10 cellular contexts compared by ENCODE assay signal in the genomic region with DNA sequence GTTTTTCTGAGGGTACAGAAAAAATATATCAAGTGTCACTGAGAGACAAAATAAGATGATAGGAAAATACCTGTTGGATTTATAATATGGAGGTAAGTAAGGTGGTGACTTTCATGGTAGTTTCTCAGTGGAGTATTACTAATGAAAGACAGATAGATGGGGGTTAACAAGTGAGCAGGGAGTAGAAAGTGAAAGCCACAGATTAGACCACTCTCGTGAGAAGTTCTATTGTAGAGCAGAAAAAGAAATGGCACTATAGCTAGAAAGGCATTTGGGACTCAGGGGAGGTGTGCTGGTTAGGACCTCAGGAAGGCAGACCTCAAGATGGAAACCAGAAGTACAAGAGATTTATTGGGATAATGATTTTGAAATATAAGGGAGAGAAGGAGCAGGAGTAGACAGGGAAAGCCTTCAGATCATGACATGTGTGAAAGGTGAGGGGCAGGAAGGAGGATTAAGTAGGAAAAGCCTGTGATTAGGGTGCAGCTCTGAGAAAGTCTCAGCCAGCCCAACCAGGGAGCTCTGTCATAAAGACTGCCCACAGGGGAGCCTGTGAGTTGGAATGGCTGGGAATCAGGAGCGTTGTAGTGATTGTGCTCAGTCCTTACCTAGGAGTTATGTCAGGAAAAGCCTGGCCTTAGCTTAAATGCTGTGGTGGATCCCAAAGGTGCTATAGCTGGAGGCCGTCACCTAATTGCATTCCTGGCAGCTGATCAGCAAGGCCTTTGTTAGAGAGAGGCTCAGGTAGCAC.
DNase-seq lines count a peak whose midpoint lies in the region; ATAC-seq and TF ChIP-seq lines count a peak whose summit lies in the region.
"Had no signal": no experiment of that assay in that cellular context is flagged by ENCODE, and none has a peak within 500 bp of the region (broad histone marks: within the 10 kb centered on the region; RNA-seq: fewer than 3 reads in every experiment).

No MANE protein-coding gene starts in this region.

- no peak overlapping the region for H3K4me2 ChIP-seq in GM23338

- TF ChIP-seq CTCF in GM23338 (conservative IDR thresholded peaks at IDR 0.05; ENCODE audit: low read depth in 2 of 2) (no peak), RWPE1 (conservative IDR thresholded peaks at IDR 0.05; ENCODE audit: low read depth) (no peak)

- ATAC-seq in activated CD8-positive, alpha-beta memory T cell treated with anti-CD3 and anti-CD28 coated beads, Interleukin-2, amount 10 ng/mL, durations not matched to agents 7 days and 5 days: no peak
- peak; percentile 50 for ATAC-seq in GM23338
- ATAC-seq in HG03432 (IDR thresholded peaks at IDR 0.05; ENCODE audit: unreplicated experiment): peak; percentile 96
- ATAC-seq in stimulated activated naive CD8-positive, alpha-beta T cell treated with anti-CD3 and anti-CD28 coated beads, Interleukin-15, amount 100 ng/mL, for 72 hours: peak; percentile 83
- ATAC-seq in right cardiac atrium: no peak

- H3K27ac ChIP-seq in GM23338 (ENCODE audit: low read depth) (no peak overlapping the region), right cardiac atrium (ENCODE audit: low read length) (no peak overlapping the region), RWPE1 (no peak overlapping the region)

- H3F3A ChIP-seq in GM23338 (replicated peaks; ENCODE audit: low read depth): no peaks in the 10 kb centered on the region

- POLR2A ChIA-PET in RWPE1 (lab: Yijun Ruan, JAX; ENCODE audit: low non-redundant PET): no interaction called here

- intact Hi-C loops in right cardiac atrium (cut with DNase I): no loop called here

- CTCF ChIA-PET in activated CD8-positive, alpha-beta memory T cell treated with anti-CD3 and anti-CD28 coated beads, Interleukin-2, amount 10 ng/mL, durations not matched to agents 7 days and 5 days (lab: Charles Lee): no interaction called here
- CTCF ChIA-PET in RWPE1 (lab: Yijun Ruan, JAX): interaction anchor here (0.6 to 1.2 kb wide), 2 partner anchors 19 to 62 kb away, joined by 3 to 6 read pairs; no protein-coding TSS in a partner anchor

- peaks cover 2% of the 10 kb centered on the region; the same call in 1 of the 2 replicates for H3K9me2 ChIP-seq in GM23338 (ENCODE audit: insufficient read depth)

- no peak overlapping the region for H2AFZ ChIP-seq in GM23338

- H3K9me3 Mint-ChIP-seq in activated CD8-positive, alpha-beta memory T cell treated with anti-CD3 and anti-CD28 coated beads, Interleukin-2, amount 10 ng/mL, durations not matched to agents 7 days and 5 days (ENCODE audit: low read depth): peaks cover 2% of the 10 kb centered on the region
- H3K9me3 Mint-ChIP-seq in GM23338: no peaks in the 10 kb centered on the region
- no peaks in the 10 kb centered on the region for H3K9me3 Mint-ChIP-seq in stimulated activated naive CD8-positive, alpha-beta T cell treated with anti-CD3 and anti-CD28 coated beads, Interleukin-15, amount 100 ng/mL, for 72 hours

- H3K4me3 ChIP-seq in GM23338 (no peak overlapping the region), right cardiac atrium (ENCODE audit: low read length) (no peak overlapping the region)

- H3K4me1 Mint-ChIP-seq in activated CD8-positive, alpha-beta memory T cell treated with anti-CD3 and anti-CD28 coated beads, Interleukin-2, amount 10 ng/mL, durations not matched to agents 7 days and 5 days: peaks cover 19% of the 10 kb centered on the region
- peaks cover 8% of the 10 kb centered on the region for H3K4me1 Mint-ChIP-seq in GM23338
- peaks cover 42% of the 10 kb centered on the region for H3K4me1 Mint-ChIP-seq in stimulated activated naive CD8-positive, alpha-beta T cell treated with anti-CD3 and anti-CD28 coated beads, Interleukin-15, amount 100 ng/mL, for 72 hours

- H3K9me3 ChIP-seq in right cardiac atrium (ENCODE audit: control insufficient read depth, low read length): no peaks in the 10 kb centered on the region

- H3K27me3 ChIP-seq in GM23338 (ENCODE audit: insufficient read depth) (no peaks in the 10 kb centered on the region), right cardiac atrium (ENCODE audit: control insufficient read depth, insufficient read depth) (no peaks in the 10 kb centered on the region)

- no peaks in the 10 kb centered on the region for H3K36me3 Mint-ChIP-seq in activated CD8-positive, alpha-beta memory T cell treated with anti-CD3 and anti-CD28 coated beads, Interleukin-2, amount 10 ng/mL, durations not matched to agents 7 days and 5 days
- H3K36me3 Mint-ChIP-seq in GM23338 (ENCODE audit: low read depth): no peaks in the 10 kb centered on the region

- 63% methylated on average over 3 of the region's 3 CpGs for WGBS in right cardiac atrium

- no peak overlapping the region for H3K4me3 Mint-ChIP-seq in activated CD8-positive, alpha-beta memory T cell treated with anti-CD3 and anti-CD28 coated beads, Interleukin-2, amount 10 ng/mL, durations not matched to agents 7 days and 5 days
- no peak overlapping the region for H3K4me3 Mint-ChIP-seq in GM23338
- peak overlapping the region in 1 of 2 donors; percentile 9 for H3K4me3 Mint-ChIP-seq in stimulated activated naive CD8-positive, alpha-beta T cell treated with anti-CD3 and anti-CD28 coated beads, Interleukin-15, amount 100 ng/mL, for 72 hours

- no peaks in the 10 kb centered on the region for H3K36me3 ChIP-seq in GM23338 (ENCODE audit: insufficient read depth)

- no peaks in the 10 kb centered on the region for H4K20me1 ChIP-seq in GM23338 (replicated peaks; ENCODE audit: insufficient read depth)

- H3K27me3 Mint-ChIP-seq in activated CD8-positive, alpha-beta memory T cell treated with anti-CD3 and anti-CD28 coated beads, Interleukin-2, amount 10 ng/mL, durations not matched to agents 7 days and 5 days: no peaks in the 10 kb centered on the region
- H3K27me3 Mint-ChIP-seq in GM23338 (ENCODE audit: insufficient read depth, low read depth, poor library complexity): no peaks in the 10 kb centered on the region
- peaks cover 6% of the 10 kb centered on the region for H3K27me3 Mint-ChIP-seq in stimulated activated naive CD8-positive, alpha-beta T cell treated with anti-CD3 and anti-CD28 coated beads, Interleukin-15, amount 100 ng/mL, for 72 hours

- no peaks in the 10 kb centered on the region for H3K79me2 ChIP-seq in GM23338 (replicated peaks; ENCODE audit: insufficient read depth)

- peak overlapping the region; percentile 12 for H3K27ac Mint-ChIP-seq in activated CD8-positive, alpha-beta memory T cell treated with anti-CD3 and anti-CD28 coated beads, Interleukin-2, amount 10 ng/mL, durations not matched to agents 7 days and 5 days
- no peak overlapping the region for H3K27ac Mint-ChIP-seq in GM23338
- peak overlapping the region in 1 of 2 donors; percentile 7 for H3K27ac Mint-ChIP-seq in stimulated activated naive CD8-positive, alpha-beta T cell treated with anti-CD3 and anti-CD28 coated beads, Interleukin-15, amount 100 ng/mL, for 72 hours

- no peak for DNase-seq in activated CD8-positive, alpha-beta memory T cell treated with anti-CD3 and anti-CD28 coated beads, Interleukin-2, amount 10 ng/mL, durations not matched to agents 7 days and 5 days
- DNase-seq in activated CD8-positive, alpha-beta memory T cell treated with anti-CD3 and anti-CD28 coated beads for 24 hours: no peak
- DNase-seq in GM23338 (ENCODE audit: low spot score) (no peak), HuH-7 (ENCODE audit: low spot score) (no peak), right cardiac atrium (no peak), RWPE1 (ENCODE audit: low spot score) (no peak)
- no peak for DNase-seq in stimulated activated naive CD8-positive, alpha-beta T cell treated with anti-CD3 and anti-CD28 coated beads, Interleukin-15, amount 100 ng/mL, for 72 hours
- DNase-seq: activated CD4-positive, alpha-beta T cell treated with anti-CD3 and anti-CD28 coated beads for 4 hours; KBM-7 had no signal

- no peaks in the 10 kb centered on the region for H3K4me1 ChIP-seq in GM23338 (ENCODE audit: insufficient read depth)
- H3K4me1 ChIP-seq in right cardiac atrium (ENCODE audit: control insufficient read depth, insufficient read depth, low read length): no peaks in the 10 kb centered on the region

TF ChIP-seq in GM23338, 12 proteins besides CTCF, POLR2A, EP300 and RAD21:
- no peak for TF ChIP-seq EZH2phosphoT487 (IDR thresholded peaks at IDR 0.05; ENCODE audit: unreplicated experiment)
- no peak for TF ChIP-seq JUNB (IDR thresholded peaks at IDR 0.05; ENCODE audit: unreplicated experiment)
- TF ChIP-seq ETS1 (IDR thresholded peaks at IDR 0.05): no peak
- TF ChIP-seq, protein P1, sequence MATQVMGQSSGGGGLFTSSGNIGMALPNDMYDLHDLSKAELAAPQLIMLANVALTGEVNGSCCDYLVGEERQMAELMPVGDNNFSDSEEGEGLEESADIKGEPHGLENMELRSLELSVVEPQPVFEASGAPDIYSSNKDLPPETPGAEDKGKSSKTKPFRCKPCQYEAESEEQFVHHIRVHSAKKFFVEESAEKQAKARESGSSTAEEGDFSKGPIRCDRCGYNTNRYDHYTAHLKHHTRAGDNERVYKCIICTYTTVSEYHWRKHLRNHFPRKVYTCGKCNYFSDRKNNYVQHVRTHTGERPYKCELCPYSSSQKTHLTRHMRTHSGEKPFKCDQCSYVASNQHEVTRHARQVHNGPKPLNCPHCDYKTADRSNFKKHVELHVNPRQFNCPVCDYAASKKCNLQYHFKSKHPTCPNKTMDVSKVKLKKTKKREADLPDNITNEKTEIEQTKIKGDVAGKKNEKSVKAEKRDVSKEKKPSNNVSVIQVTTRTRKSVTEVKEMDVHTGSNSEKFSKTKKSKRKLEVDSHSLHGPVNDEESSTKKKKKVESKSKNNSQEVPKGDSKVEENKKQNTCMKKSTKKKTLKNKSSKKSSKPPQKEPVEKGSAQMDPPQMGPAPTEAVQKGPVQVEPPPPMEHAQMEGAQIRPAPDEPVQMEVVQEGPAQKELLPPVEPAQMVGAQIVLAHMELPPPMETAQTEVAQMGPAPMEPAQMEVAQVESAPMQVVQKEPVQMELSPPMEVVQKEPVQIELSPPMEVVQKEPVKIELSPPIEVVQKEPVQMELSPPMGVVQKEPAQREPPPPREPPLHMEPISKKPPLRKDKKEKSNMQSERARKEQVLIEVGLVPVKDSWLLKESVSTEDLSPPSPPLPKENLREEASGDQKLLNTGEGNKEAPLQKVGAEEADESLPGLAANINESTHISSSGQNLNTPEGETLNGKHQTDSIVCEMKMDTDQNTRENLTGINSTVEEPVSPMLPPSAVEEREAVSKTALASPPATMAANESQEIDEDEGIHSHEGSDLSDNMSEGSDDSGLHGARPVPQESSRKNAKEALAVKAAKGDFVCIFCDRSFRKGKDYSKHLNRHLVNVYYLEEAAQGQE (IDR thresholded peaks at IDR 0.05; ENCODE audit: unreplicated experiment): no peak
- TF ChIP-seq ZNF114 (CRISPR knock-in tag; IDR thresholded peaks at IDR 0.05): no peak

Comparison
In these comparisons a context has a peak if more than half of its experiments do, and no peak if none do; other contexts are left out.
1. ATAC-seq: peak in GM23338 (single experiment), HG03432 (single experiment) and stimulated activated naive CD8-positive, alpha-beta T cell treated with anti-CD3 and anti-CD28 coated beads, Interleukin-15, amount 100 ng/mL, for 72 hours (single experiment); none in activated CD8-positive, alpha-beta memory T cell treated with anti-CD3 and anti-CD28 coated beads, Interleukin-2, amount 10 ng/mL, durations not matched to agents 7 days and 5 days (single experiment) and right cardiac atrium (0 of 2).